ENCODE assay signal across 22 cellular contexts in genomic region chr17:62891659-62892058, GRCh38.
DNase-seq lines count a peak whose midpoint lies in the region; ATAC-seq and TF ChIP-seq lines count a peak whose summit lies in the region.
"Had no signal": no experiment of that assay in that cellular context is flagged by ENCODE, and none has a peak within 500 bp of the region (broad histone marks: within the 10 kb centered on the region; RNA-seq: fewer than 3 reads in every experiment).

No MANE protein-coding gene starts in this region.

- H3F3A ChIP-seq in GM23248 (ENCODE audit: insufficient read depth) (peaks cover 20% of the 10 kb centered on the region), neural progenitor cell (ENCODE audit: low read depth) (no peaks in the 10 kb centered on the region)

- no peak overlapping the region for H3K4me3 ChIP-seq in GM23248
- H3K4me3 ChIP-seq in endodermal cell (ENCODE audit: low read length) = no peak overlapping the region
- H3K4me3 ChIP-seq in neural progenitor cell = no peak overlapping the region
- H3K4me3 ChIP-seq: ascending aorta, upper lobe of right lung had no signal

- H3K27me3 ChIP-seq in GM23248 (replicated peaks; ENCODE audit: insufficient read depth) (no peaks in the 10 kb centered on the region), endodermal cell (ENCODE audit: control insufficient read depth, insufficient read depth, low read length, poor library complexity, severe bottlenecking) (no peaks in the 10 kb centered on the region), neural progenitor cell (no peaks in the 10 kb centered on the region)
- H3K27me3 ChIP-seq: ascending aorta, upper lobe of right lung had no signal

- H3K27ac ChIP-seq in GM23248 (no peak overlapping the region), endodermal cell (ENCODE audit: low read depth, low read length) (peak overlapping the region; percentile 70), neural progenitor cell (no peak overlapping the region)

- H3K79me2 ChIP-seq in GM23248 (ENCODE audit: insufficient read depth) = no peaks in the 10 kb centered on the region
- no peaks in the 10 kb centered on the region for H3K79me2 ChIP-seq in neural progenitor cell (ENCODE audit: low read depth)

- H3K4me1 Mint-ChIP-seq in endodermal cell (peaks cover 11% of the 10 kb centered on the region), neural progenitor cell (peaks cover 24% of the 10 kb centered on the region), WTC11 (peaks cover 21% of the 10 kb centered on the region)
- H3K4me1 Mint-ChIP-seq: activated B cell treated with CpG ODN at 0.5 μM for 24 hours had no signal

- H3K4me3 Mint-ChIP-seq in endodermal cell (no peak overlapping the region), neural progenitor cell (no peak overlapping the region), WTC11 (no peak overlapping the region)
- H3K4me3 Mint-ChIP-seq: activated B cell treated with CpG ODN at 0.5 μM for 24 hours; activated naive CD8-positive, alpha-beta T cell treated with anti-CD3 and anti-CD28 coated beads for 36 hours; CD4-positive, alpha-beta memory T cell had no signal

- H2AFZ ChIP-seq in GM23248 = peak overlapping the region; percentile 67; the same call in 1 of the 2 replicates
- no peak overlapping the region for H2AFZ ChIP-seq in neural progenitor cell (replicated peaks)

- no peak overlapping the region for H3K9ac ChIP-seq in GM23248
- no peak overlapping the region for H3K9ac ChIP-seq in endodermal cell (ENCODE audit: extremely low read depth, low read length, poor library complexity, severe bottlenecking)
- no peak overlapping the region for H3K9ac ChIP-seq in neural progenitor cell

- no peaks in the 10 kb centered on the region for H3K9me3 ChIP-seq in GM23248 (ENCODE audit: low read depth)
- H3K9me3 ChIP-seq in endodermal cell (ENCODE audit: control insufficient read depth, low read length) = no peaks in the 10 kb centered on the region
- no peaks in the 10 kb centered on the region for H3K9me3 ChIP-seq in neural progenitor cell (ENCODE audit: low read depth)
- H3K9me3 ChIP-seq: ascending aorta, upper lobe of right lung had no signal

- POLR2A ChIA-PET in WTC11 (lab: Charles Lee) = no interaction called here

- no peaks in the 10 kb centered on the region for H3K27me3 Mint-ChIP-seq in endodermal cell (ENCODE audit: insufficient read depth)
- no peaks in the 10 kb centered on the region for H3K27me3 Mint-ChIP-seq in neural progenitor cell (ENCODE audit: insufficient read depth, low read depth)
- H3K27me3 Mint-ChIP-seq in WTC11 (ENCODE audit: low read depth) = no peaks in the 10 kb centered on the region

- no peaks in the 10 kb centered on the region for H3K9me2 ChIP-seq in GM23248 (ENCODE audit: insufficient read depth)

- H3K4me1 ChIP-seq in GM23248 (ENCODE audit: insufficient read depth) (peaks cover 26% of the 10 kb centered on the region), endodermal cell (ENCODE audit: control insufficient read depth, insufficient read depth, low read length) (no peaks in the 10 kb centered on the region), neural progenitor cell (peaks cover 7% of the 10 kb centered on the region)

- H3K4me2 ChIP-seq in GM23248 (ENCODE audit: unreplicated experiment) = no peak overlapping the region
- peak overlapping the region; percentile 10 for H3K4me2 ChIP-seq in neural progenitor cell

- H3K36me3 ChIP-seq in GM23248 (ENCODE audit: low read depth) (no peaks in the 10 kb centered on the region), endodermal cell (ENCODE audit: control insufficient read depth, insufficient read depth, low read length) (no peaks in the 10 kb centered on the region), neural progenitor cell (no peaks in the 10 kb centered on the region)
- H3K36me3 ChIP-seq: ascending aorta, upper lobe of right lung had no signal

- no peak for DNase-seq in GM23248
- peak; percentile 82 for DNase-seq in NCI-H1436 (lab: John Stamatoyannopoulos, UW)
- peak; percentile 35 for DNase-seq in endodermal cell
- no peak for DNase-seq in neural progenitor cell (ENCODE audit: low spot score)
- DNase-seq in GM03348 (ENCODE audit: low spot score) = no peak
- DNase-seq in UCSD-AML1 (lab: John Stamatoyannopoulos, UW; ENCODE audit: unreplicated experiment) = no peak
- DNase-seq in WTC11 (ENCODE audit: low spot score) = no peak
- DNase-seq: activated B cell treated with CpG ODN at 0.5 μM for 24 hours; activated CD4-positive, alpha-beta T cell treated with anti-CD3 and anti-CD28 coated beads, Interleukin-2, amount 50 U/mL, for 48 hours; activated CD8-positive, alpha-beta memory T cell treated with anti-CD3 and anti-CD28 coated beads, Interleukin-2, amount 50 U/mL, for 4 hours; activated effector memory CD4-positive, alpha-beta T cell treated with Interleukin-2 at 50 U/mL for 16 hours; activated naive CD8-positive, alpha-beta T cell treated with anti-CD3 and anti-CD28 coated beads for 36 hours; CD4-positive, alpha-beta memory T cell; central memory CD4-positive, alpha-beta T cell; Karpas-422; NCI-H2171 treated with DMSO at 0.1 percent for 48 hours; NCI-H774; stimulated activated CD4-positive, alpha-beta T cell treated with anti-CD3 and anti-CD28 coated beads, Interleukin-1b, Interleukin-23, amount 100 ng/mL, for 48 hours; T1000; upper lobe of right lung had no signal

- H3K9me3 Mint-ChIP-seq in endodermal cell = peaks cover 1% of the 10 kb centered on the region
- H3K9me3 Mint-ChIP-seq in neural progenitor cell = peaks cover 4% of the 10 kb centered on the region
- peaks cover 8% of the 10 kb centered on the region; the same call in 1 of the 2 replicates for H3K9me3 Mint-ChIP-seq in WTC11

- H4K20me1 ChIP-seq in GM23248 (ENCODE audit: insufficient read depth) (no peaks in the 10 kb centered on the region), neural progenitor cell (ENCODE audit: low read depth) (no peaks in the 10 kb centered on the region)

- WGBS in GM23248 (ENCODE audit: low coverage in 1 of 2, low lambda C conversion rate in 2 of 2, missing lambda C conversion rate in 2 of 2), 2 experiments = 72 to 73% methylated on average over 3 of the region's 3 CpGs
- 88 to 100% methylated on average over 1 to 3 of the region's 3 CpGs for WGBS in endodermal cell (ENCODE audit: insufficient coverage in 1 of 2, insufficient read length in 1 of 2), 2 experiments

- H3K27ac Mint-ChIP-seq in endodermal cell = no peak overlapping the region
- no peak overlapping the region for H3K27ac Mint-ChIP-seq in neural progenitor cell
- no peak overlapping the region for H3K27ac Mint-ChIP-seq in WTC11
- H3K27ac Mint-ChIP-seq: activated B cell treated with CpG ODN at 0.5 μM for 24 hours; activated naive CD8-positive, alpha-beta T cell treated with anti-CD3 and anti-CD28 coated beads for 36 hours had no signal

- in situ Hi-C loops in GM23248 (cut with MboI) = no loop called here

- ATAC-seq in HG03432 (IDR thresholded peaks at IDR 0.05; ENCODE audit: unreplicated experiment) (no peak), WTC11 (no peak)
- ATAC-seq: upper lobe of right lung had no signal

- TF ChIP-seq CTCF in endodermal cell (conservative IDR thresholded peaks at IDR 0.05) = no peak
- no peak for TF ChIP-seq CTCF in neural progenitor cell (IDR thresholded peaks at IDR 0.05)
- TF ChIP-seq CTCF in WTC11 (IDR thresholded peaks at IDR 0.05) = no peak

- H3K36me3 Mint-ChIP-seq in endodermal cell (ENCODE audit: low read depth) = no peaks in the 10 kb centered on the region
- H3K36me3 Mint-ChIP-seq in neural progenitor cell = no peaks in the 10 kb centered on the region
- no peaks in the 10 kb centered on the region for H3K36me3 Mint-ChIP-seq in WTC11
- H3K36me3 Mint-ChIP-seq: CD4-positive, alpha-beta memory T cell had no signal

- CTCF ChIA-PET in WTC11 (lab: Charles Lee) = no interaction called here

TF ChIP-seq in WTC11, 78 proteins besides CTCF, POLR2A, EP300 and RAD21 (continues in another document):
- no peak for TF ChIP-seq ZNF423 (CRISPR knock-in tag; IDR thresholded peaks at IDR 0.05)
- no peak for TF ChIP-seq GTF2I (CRISPR knock-in tag; conservative IDR thresholded peaks at IDR 0.05)
- TF ChIP-seq FOXJ3 (CRISPR knock-in tag; IDR thresholded peaks at IDR 0.05; ENCODE audit: borderline replicate concordance) = no peak
- TF ChIP-seq MYBL2 (CRISPR knock-in tag; IDR thresholded peaks at IDR 0.05) = no peak
- TF ChIP-seq SOX15 (CRISPR knock-in tag; IDR thresholded peaks at IDR 0.05) = no peak
- TF ChIP-seq ZNF317 (CRISPR knock-in tag; IDR thresholded peaks at IDR 0.05; ENCODE audit: borderline replicate concordance, low read depth) = no peak
- no peak for TF ChIP-seq ZNF671 (CRISPR knock-in tag; IDR thresholded peaks at IDR 0.05)
- no peak for TF ChIP-seq ATF1 (CRISPR knock-in tag; IDR thresholded peaks at IDR 0.05)
- no peak for TF ChIP-seq IRF1 (CRISPR knock-in tag; IDR thresholded peaks at IDR 0.05)
- no peak for TF ChIP-seq ZSCAN18 (CRISPR knock-in tag; IDR thresholded peaks at IDR 0.05)
- TF ChIP-seq E2F1 (CRISPR knock-in tag; IDR thresholded peaks at IDR 0.05) = no peak
- TF ChIP-seq ZBTB21 (CRISPR knock-in tag; IDR thresholded peaks at IDR 0.05; ENCODE audit: borderline replicate concordance) = no peak

Comparison
In these comparisons a context has a peak if more than half of its experiments do, and no peak if none do; other contexts are left out.
1. DNase-seq: peak in NCI-H1436 (single experiment) and endodermal cell (single experiment); none in GM23248 (single experiment), neural progenitor cell (single experiment), GM03348 (single experiment), UCSD-AML1 (single experiment) and WTC11 (single experiment).